8 cellular contexts compared by ENCODE assay signal in genomic region chr3:128282392-128283196, GRCh38.
DNase-seq lines count a peak whose midpoint lies in the region; ATAC-seq and TF ChIP-seq lines count a peak whose summit lies in the region.
"Had no signal": no experiment of that assay in that cellular context is flagged by ENCODE, and none has a peak within 500 bp of the region (broad histone marks: within the 10 kb centered on the region; RNA-seq: fewer than 3 reads in every experiment).

No MANE protein-coding gene starts in this region.

- no peak for TF ChIP-seq CTCF in transverse colon (IDR thresholded peaks at IDR 0.05)

- 75 to 83% methylated on average over 3 to 16 of the region's 16 CpGs for WGBS in transverse colon (ENCODE audit: low coverage in 1 of 2), 2 donors

- peaks cover 0 to 23% (median 5%) of the 10 kb centered on the region in 4 donors for H3K4me1 ChIP-seq in transverse colon

- peak overlapping the region in 3 of 4 donors; percentile 27 to 61 (median 42) for H3K27ac ChIP-seq in transverse colon

- no peak overlapping the region for H3K4me3 ChIP-seq in transverse colon

- intact Hi-C loops in transverse colon (cut with DNase I; ENCODE audit: low total_unique reads), result no loop called here

- DNase-seq in NCI-H2029 (lab: John Stamatoyannopoulos, UW), result peak; percentile 59
- peak; percentile 27 to 59 for DNase-seq in dermis microvascular lymphatic vessel endothelial cell (ENCODE audit: low read depth in 2 of 2)
- peak; percentile 56 for DNase-seq in medulla oblongata (ENCODE audit: extremely low spot score)
- DNase-seq in transverse colon, result peak; percentile 21
- DNase-seq in CD1c-positive myeloid dendritic cell (ENCODE audit: extremely low spot score), result no peak
- no peak for DNase-seq in T-helper 2 cell
- DNase-seq: activated CD4-positive, alpha-beta T cell treated with anti-CD3 and anti-CD28 coated beads for 1 hour had no signal

- no peaks in the 10 kb centered on the region for H3K36me3 ChIP-seq in transverse colon

- no peaks in the 10 kb centered on the region for H3K9me3 ChIP-seq in transverse colon

- TF ChIP-seq POLR2A in transverse colon (IDR thresholded peaks at IDR 0.05), result no peak

- no peak for TF ChIP-seq EP300 in transverse colon (IDR thresholded peaks at IDR 0.05; ENCODE audit: low read depth)

- ATAC-seq in HG02798 (IDR thresholded peaks at IDR 0.05; ENCODE audit: poor library complexity, unreplicated experiment), result no peak

- in situ Hi-C loops in transverse colon (cut with MboI; ENCODE audit: low pct_ligation_motif_present in 1 of 4, low pct_unique_long_range_greater_than_20kb in 1 of 4, low sequenced_read_pairs in 3 of 4), result no loop called here

- no peaks in the 10 kb centered on the region for H3K27me3 ChIP-seq in transverse colon

Comparison
In these comparisons a context has a peak if more than half of its experiments do, and no peak if none do; other contexts are left out.
1. DNase-seq: peak in NCI-H2029 (single experiment), dermis microvascular lymphatic vessel endothelial cell (2 of 2), medulla oblongata (single experiment) and transverse colon (single experiment); none in CD1c-positive myeloid dendritic cell (single experiment) and T-helper 2 cell (0 of 5).